Comparison of ENCODE assay signal across 22 cellular contexts in the genomic region with DNA sequence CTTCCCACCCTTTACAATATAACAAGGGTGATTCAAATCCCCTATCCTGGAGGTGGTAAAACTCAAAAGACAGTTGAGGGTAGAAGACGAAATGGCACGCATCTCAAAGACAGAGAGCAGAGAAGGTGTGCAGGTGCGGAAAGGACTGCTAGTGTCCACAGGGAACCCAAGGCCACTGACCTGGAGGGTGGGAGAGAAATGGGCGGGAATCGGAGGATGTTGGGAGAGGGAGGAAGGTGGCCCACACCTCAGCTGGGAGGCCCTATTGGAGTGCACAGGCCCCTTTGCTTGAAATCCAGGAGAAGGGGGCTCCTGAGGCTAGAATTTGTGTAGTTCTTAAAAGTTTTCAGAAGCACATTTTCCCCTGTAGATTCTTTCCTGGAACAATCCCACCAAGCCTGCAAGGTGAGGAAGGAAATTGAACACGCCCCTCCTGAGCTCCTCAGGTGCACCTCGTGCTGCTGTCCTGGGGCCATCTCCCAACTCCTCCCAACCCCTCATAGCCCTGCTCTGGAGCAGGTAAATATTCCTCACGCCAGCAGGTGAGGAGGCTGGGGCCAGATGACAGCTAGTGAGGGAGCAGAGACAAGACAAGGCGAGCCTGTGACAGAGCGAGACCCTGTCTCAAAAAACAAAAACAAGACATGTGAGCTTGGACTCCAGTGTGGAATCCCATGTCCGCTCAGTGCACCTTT.
"Had no signal": no experiment of that assay in that cellular context is flagged by ENCODE, and none has a peak within 500 bp of the region (broad histone marks: within the 10 kb centered on the region; RNA-seq: fewer than 3 reads in every experiment).

No MANE protein-coding gene starts in this region.

- H3K4me1 Mint-ChIP-seq: activated CD4-positive, alpha-beta memory T cell treated with anti-CD3 and anti-CD28 coated beads, Interleukin-2, amount 10 ng/mL, durations not matched to agents 7 days and 5 days; activated CD4-positive, alpha-beta T cell treated with anti-CD3 and anti-CD28 coated beads, Interleukin-2, amount 10 ng/mL, durations not matched to agents 24 days and 14 days; natural killer cell; stimulated activated memory B cell treated with anti-CD40 and anti-IgM and Interleukin-4, amounts not matched to agents 10 μg/mL and 1 μg/mL and 100 μg/mL, for 72 hours; T-cell had no signal

- H3K4me3 ChIP-seq: gastrocnemius medialis, ovary, prostate gland, skin epidermis, stomach had no signal

- H3K9me3 ChIP-seq: gastrocnemius medialis, ovary, prostate gland, stomach had no signal

- DNase-seq: activated CD4-positive, alpha-beta memory T cell treated with anti-CD3 and anti-CD28 coated beads, Interleukin-2, amount 10 ng/mL, durations not matched to agents 7 days and 5 days; activated CD4-positive, alpha-beta T cell treated with anti-CD3 and anti-CD28 coated beads, Interleukin-2, amount 10 ng/mL, durations not matched to agents 24 days and 14 days; aorta; caudate nucleus; effector memory CD4-positive, alpha-beta T cell; gastrocnemius medialis; midbrain; natural killer cell; ovary; stimulated activated CD4-positive, alpha-beta T cell treated with anti-CD3 and anti-CD28 coated beads, Interleukin-2, amount 100 ng/mL, for 24 hours; stomach; T-cell; trophoblast cell had no signal

- H3K27me3 ChIP-seq: gastrocnemius medialis, ovary, stomach had no signal

- H3K9me3 Mint-ChIP-seq: activated CD4-positive, alpha-beta memory T cell treated with anti-CD3 and anti-CD28 coated beads, Interleukin-2, amount 10 ng/mL, durations not matched to agents 7 days and 5 days; activated CD4-positive, alpha-beta T cell treated with anti-CD3 and anti-CD28 coated beads, Interleukin-2, amount 10 ng/mL, durations not matched to agents 24 days and 14 days; activated naive CD4-positive, alpha-beta T cell treated with anti-CD3 and anti-CD28 coated beads, Interleukin-2, amount 50 U/mL, for 72 hours; natural killer cell; stimulated activated memory B cell treated with anti-CD40 and anti-IgM and Interleukin-4, amounts not matched to agents 10 μg/mL and 1 μg/mL and 100 μg/mL, for 72 hours; T-cell; T-helper 2 cell treated with Interferon-gamma antibody and Interleukin-4, amounts not matched to agents 5 μg/mL and 100 μg/mL, for 36 hours had no signal

- H3K36me3 Mint-ChIP-seq: activated naive CD4-positive, alpha-beta T cell treated with anti-CD3 and anti-CD28 coated beads, Interleukin-2, amount 50 U/mL, for 72 hours; brain; natural killer cell; stimulated activated memory B cell treated with anti-CD40 and anti-IgM and Interleukin-4, amounts not matched to agents 10 μg/mL and 1 μg/mL and 100 μg/mL, for 72 hours; T-cell had no signal

- H3K36me3 ChIP-seq: gastrocnemius medialis, ovary, prostate gland, stomach had no signal

- H3K4me3 Mint-ChIP-seq: activated CD4-positive, alpha-beta memory T cell treated with anti-CD3 and anti-CD28 coated beads, Interleukin-2, amount 10 ng/mL, durations not matched to agents 7 days and 5 days; activated CD4-positive, alpha-beta T cell treated with anti-CD3 and anti-CD28 coated beads, Interleukin-2, amount 10 ng/mL, durations not matched to agents 24 days and 14 days; brain; natural killer cell; stimulated activated memory B cell treated with anti-CD40 and anti-IgM and Interleukin-4, amounts not matched to agents 10 μg/mL and 1 μg/mL and 100 μg/mL, for 72 hours; T-cell; T-helper 2 cell treated with Interferon-gamma antibody and Interleukin-4, amounts not matched to agents 5 μg/mL and 100 μg/mL, for 36 hours had no signal

- ATAC-seq: activated CD4-positive, CD25-positive, alpha-beta regulatory T cell treated with anti-CD3 and anti-CD28 coated beads, Interleukin-2, amount 50 U/mL, for 24 hours; activated naive CD4-positive, alpha-beta T cell treated with anti-CD3 and anti-CD28 coated beads, Interleukin-2, amount 50 U/mL, for 72 hours; esophagus mucosa; gastrocnemius medialis; natural killer cell; stimulated activated memory B cell treated with anti-CD40 and anti-IgM and Interleukin-4, amounts not matched to agents 10 μg/mL and 1 μg/mL and 100 μg/mL, for 72 hours; T-cell had no signal

- H3K27ac ChIP-seq: prostate gland, VCaP had no signal

- H3K27ac Mint-ChIP-seq: activated CD4-positive, alpha-beta memory T cell treated with anti-CD3 and anti-CD28 coated beads, Interleukin-2, amount 10 ng/mL, durations not matched to agents 7 days and 5 days; activated CD4-positive, alpha-beta T cell treated with anti-CD3 and anti-CD28 coated beads, Interleukin-2, amount 10 ng/mL, durations not matched to agents 24 days and 14 days; activated naive CD4-positive, alpha-beta T cell treated with anti-CD3 and anti-CD28 coated beads, Interleukin-2, amount 50 U/mL, for 72 hours; brain; natural killer cell; stimulated activated memory B cell treated with anti-CD40 and anti-IgM and Interleukin-4, amounts not matched to agents 10 μg/mL and 1 μg/mL and 100 μg/mL, for 72 hours; T-cell; T-helper 2 cell treated with Interferon-gamma antibody and Interleukin-4, amounts not matched to agents 5 μg/mL and 100 μg/mL, for 36 hours had no signal
